12 cellular contexts compared by ENCODE assay signal in genomic region chr9:27535701-27536118, GRCh38. TPM values are rescaled to one million over a fixed set of nuclear protein-coding genes. Genes with fewer than 3 reads are reported as not detected.
DNase-seq lines count a peak whose midpoint lies in the region; ATAC-seq, FAIRE-seq and TF ChIP-seq lines count a peak whose summit lies in the region.
"Had no signal": no experiment of that assay in that cellular context is flagged by ENCODE, and none has a peak within 500 bp of the region (broad histone marks: within the 10 kb centered on the region; RNA-seq: fewer than 3 reads in every experiment).

No MANE protein-coding gene starts in this region.

- peaks cover 4% of the 10 kb centered on the region for H3K4me1 Mint-ChIP-seq in activated CD8-positive, alpha-beta T cell treated with anti-CD3 and anti-CD28 coated beads, Interleukin-2, amount 10 ng/mL, durations not matched to agents 7 days and 5 days (ENCODE audit: low read depth)
- peaks cover 15 to 21% (median 18%) of the 10 kb centered on the region in 3 donors for H3K4me1 Mint-ChIP-seq in naive B cell

- FAIRE-seq in GM12892 (lab: Jason Lieb, UNC) = no peak

- DNase-seq in activated CD8-positive, alpha-beta T cell treated with anti-CD3 and anti-CD28 coated beads, Interleukin-2, amount 10 ng/mL, durations not matched to agents 7 days and 5 days = peak; percentile 30
- DNase-seq in naive B cell = no peak
- no peak for DNase-seq in AML-193 (lab: John Stamatoyannopoulos, UW)
- DNase-seq in GM12892 (ENCODE audit: insufficient read length) = no peak
- no peak for DNase-seq in NCI-H2227 (lab: John Stamatoyannopoulos, UW; ENCODE audit: unreplicated experiment)
- DNase-seq: NCI-H226, tibial artery had no signal

- peaks cover 3% of the 10 kb centered on the region for H3K27me3 Mint-ChIP-seq in activated CD8-positive, alpha-beta T cell treated with anti-CD3 and anti-CD28 coated beads, Interleukin-2, amount 10 ng/mL, durations not matched to agents 7 days and 5 days (ENCODE audit: low read depth)
- H3K27me3 Mint-ChIP-seq in naive B cell = no peaks in the 10 kb centered on the region

- CTCF ChIA-PET in activated CD8-positive, alpha-beta T cell treated with anti-CD3 and anti-CD28 coated beads, Interleukin-2, amount 10 ng/mL, durations not matched to agents 7 days and 5 days (lab: Charles Lee) = interaction anchor here (1.4 kb wide), 1 partner anchor 10 kb away, joined by 4 read pairs; no protein-coding TSS in a partner anchor

- ATAC-seq in GM18520 (IDR thresholded peaks at IDR 0.05; ENCODE audit: unreplicated experiment) (peak; percentile 31), HG02870 (IDR thresholded peaks at IDR 0.05; ENCODE audit: unreplicated experiment) (peak; percentile 72), naive B cell (ENCODE audit: low read depth in 2 of 2) (peak; percentile 40 to 51), HG02642 (IDR thresholded peaks at IDR 0.05; ENCODE audit: poor library complexity, unreplicated experiment) (no peak)
- no peak for ATAC-seq in activated CD8-positive, alpha-beta T cell treated with anti-CD3 and anti-CD28 coated beads, Interleukin-2, amount 10 ng/mL, durations not matched to agents 7 days and 5 days

- no peak overlapping the region for H3K27ac Mint-ChIP-seq in activated CD8-positive, alpha-beta T cell treated with anti-CD3 and anti-CD28 coated beads, Interleukin-2, amount 10 ng/mL, durations not matched to agents 7 days and 5 days
- H3K27ac Mint-ChIP-seq in naive B cell = peak overlapping the region in 3 of 6 donors; percentile 9 to 79 (median 59)

- no peak overlapping the region for H3K4me3 Mint-ChIP-seq in activated CD8-positive, alpha-beta T cell treated with anti-CD3 and anti-CD28 coated beads, Interleukin-2, amount 10 ng/mL, durations not matched to agents 7 days and 5 days
- H3K4me3 Mint-ChIP-seq in naive B cell = no peak overlapping the region

- POLR2A ChIA-PET in activated CD8-positive, alpha-beta T cell treated with anti-CD3 and anti-CD28 coated beads, Interleukin-2, amount 10 ng/mL, durations not matched to agents 7 days and 5 days (lab: Charles Lee) = no interaction called here

- TF ChIP-seq POLR2A in GM12892 (IDR thresholded peaks at IDR 0.05; ENCODE audit: low read depth, low read length) = no peak

- no peaks in the 10 kb centered on the region for H3K36me3 Mint-ChIP-seq in activated CD8-positive, alpha-beta T cell treated with anti-CD3 and anti-CD28 coated beads, Interleukin-2, amount 10 ng/mL, durations not matched to agents 7 days and 5 days (ENCODE audit: low read depth)
- peaks cover 0 to under 1% of the 10 kb centered on the region in 2 donors for H3K36me3 Mint-ChIP-seq in naive B cell

- H3K9me3 Mint-ChIP-seq in activated CD8-positive, alpha-beta T cell treated with anti-CD3 and anti-CD28 coated beads, Interleukin-2, amount 10 ng/mL, durations not matched to agents 7 days and 5 days (ENCODE audit: insufficient read depth) = no peaks in the 10 kb centered on the region
- no peaks in the 10 kb centered on the region for H3K9me3 Mint-ChIP-seq in naive B cell

RNA-seq across cellular contexts. Expression of gene MOB3B, which starts 6.1 kb away (rescaled TPM):
- 1 to 10 TPM; 2.5 to 2.8 TPM for total RNA-seq in activated CD8-positive, alpha-beta T cell treated with anti-CD3 and anti-CD28 coated beads, Interleukin-2, amount 10 ng/mL, durations not matched to agents 7 days and 5 days
- polyA plus RNA-seq in naive B cell (ENCODE audit: low read depth in 6 of 6) = 10 to 100 TPM in 5 of 6 donors, 1 to 10 TPM in 1; 9.5 to 19.8 (median 15.7) TPM
- polyA plus RNA-seq in GM12892 (2012; ENCODE audit: missing spikeins) = 0.06 TPM

RNA-seq across cellular contexts. Expression of gene IFNK, which starts 11.6 kb away (rescaled TPM):
- not detected for total RNA-seq in activated CD8-positive, alpha-beta T cell treated with anti-CD3 and anti-CD28 coated beads, Interleukin-2, amount 10 ng/mL, durations not matched to agents 7 days and 5 days
- polyA plus RNA-seq in naive B cell (ENCODE audit: low read depth in 6 of 6) = not detected
- polyA plus RNA-seq in GM12892 (2012; ENCODE audit: missing spikeins) = 0.32 TPM
- total RNA-seq: activated CD8-positive, alpha-beta memory T cell treated with anti-CD3 and anti-CD28 coated beads for 36 hours; pulmonary artery endothelial cell had no signal

RNA-seq across cellular contexts. Expression of gene C9orf72, which starts 37.6 kb away (rescaled TPM):
- total RNA-seq in activated CD8-positive, alpha-beta T cell treated with anti-CD3 and anti-CD28 coated beads, Interleukin-2, amount 10 ng/mL, durations not matched to agents 7 days and 5 days = 10 to 100 TPM in 1 of 2 experiments, 1 to 10 TPM in 1; 7.5 to 10.2 TPM
- 10 to 100 TPM; 16.1 to 31.0 (median 23.2) TPM for polyA plus RNA-seq in naive B cell (ENCODE audit: low read depth in 6 of 6)
- 10.0 TPM for polyA plus RNA-seq in GM12892 (2012; ENCODE audit: missing spikeins)

Comparison
In these comparisons a context has a peak if more than half of its experiments do, and no peak if none do; other contexts are left out.
1. ATAC-seq: peak in GM18520 (single experiment), HG02870 (single experiment) and naive B cell (2 of 2); none in activated CD8-positive, alpha-beta T cell treated with anti-CD3 and anti-CD28 coated beads, Interleukin-2, amount 10 ng/mL, durations not matched to agents 7 days and 5 days (single experiment) and HG02642 (single experiment).